ENCODE assay signal across 9 cellular contexts in the genomic region with DNA sequence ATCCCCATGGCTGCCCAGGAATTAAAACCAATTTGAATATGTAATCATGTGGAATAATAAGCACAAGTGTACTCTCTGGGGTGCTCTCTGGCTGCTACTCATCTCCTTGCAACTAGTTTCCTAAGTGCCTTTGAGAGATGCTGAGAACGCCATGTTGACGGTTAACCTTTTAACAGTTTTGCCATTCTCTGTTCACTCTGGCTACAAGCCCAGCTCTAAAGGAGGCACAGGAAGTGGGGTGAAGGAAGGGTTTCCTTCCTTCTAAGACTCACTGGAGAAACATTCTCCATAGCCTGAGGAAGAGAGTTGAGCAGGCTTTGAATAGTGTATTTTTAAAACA.
DNase-seq lines count a peak whose midpoint lies in the region; ATAC-seq and TF ChIP-seq lines count a peak whose summit lies in the region.
"Had no signal": no experiment of that assay in that cellular context is flagged by ENCODE, and none has a peak within 500 bp of the region (broad histone marks: within the 10 kb centered on the region; RNA-seq: fewer than 3 reads in every experiment).

No MANE protein-coding gene starts in this region.

- no peak overlapping the region for H3K9ac ChIP-seq in fibroblast of lung (ENCODE audit: insufficient read depth, low read length)

- no peaks in the 10 kb centered on the region for H3K27me3 ChIP-seq in fibroblast of lung (ENCODE audit: control insufficient read depth, insufficient read depth, low read length)

- no peak for TF ChIP-seq CTCF in fibroblast of lung (conservative IDR thresholded peaks at IDR 0.05 in 1 of 2, IDR thresholded peaks at IDR 0.05 in 1 of 2; ENCODE audit: low read depth in 1 of 2, low read length in 2 of 2)

- H3K4me2 ChIP-seq in fibroblast of lung (ENCODE audit: extremely low read depth, insufficient read depth, low read length) = no peak overlapping the region

- H3K4me1 ChIP-seq in fibroblast of lung (ENCODE audit: control insufficient read depth, extremely low read depth, insufficient read depth, low read length) = no peaks in the 10 kb centered on the region

- peaks cover 14% of the 10 kb centered on the region for H3K4me1 Mint-ChIP-seq in activated CD4-positive, alpha-beta T cell treated with anti-CD3 and anti-CD28 coated beads for 36 hours
- peaks cover 65% of the 10 kb centered on the region for H3K4me1 Mint-ChIP-seq in stimulated activated memory B cell treated with anti-CD40 and anti-IgM and Interleukin-4, amounts not matched to agents 10 μg/mL and 1 μg/mL and 100 μg/mL, for 72 hours

- H3K79me2 ChIP-seq in fibroblast of lung (ENCODE audit: control insufficient read depth, insufficient read depth, low read length) = no peaks in the 10 kb centered on the region

- ATAC-seq in activated CD4-positive, alpha-beta T cell treated with anti-CD3 and anti-CD28 coated beads for 36 hours = peak; percentile 30
- ATAC-seq in stimulated activated memory B cell treated with anti-CD40 and anti-IgM and Interleukin-4, amounts not matched to agents 10 μg/mL and 1 μg/mL and 100 μg/mL, for 72 hours = peak; percentile 47
- no peak for ATAC-seq in HG03095 (IDR thresholded peaks at IDR 0.05; ENCODE audit: unreplicated experiment)

- no peak overlapping the region for H3K27ac ChIP-seq in fibroblast of lung (ENCODE audit: insufficient read depth, low read length)

- DNase-seq in activated CD4-positive, alpha-beta T cell treated with anti-CD3 and anti-CD28 coated beads for 36 hours = no peak
- no peak for DNase-seq in activated CD4-positive, alpha-beta T cell treated with anti-CD3 and anti-CD28 coated beads for 1 hour
- DNase-seq in NCI-H526 (lab: John Stamatoyannopoulos, UW) (peak; percentile 59 to 75), fibroblast of lung (ENCODE audit: low read depth in 2 of 2) (peak; percentile 70 to 76), OCI-M1 (lab: John Stamatoyannopoulos, UW) (no peak), amniotic stem cell (lab: John Stamatoyannopoulos, UW) (no peak)
- DNase-seq: activated effector memory CD4-positive, alpha-beta T cell treated with anti-CD3 and anti-CD28 coated beads, Interleukin-2, amount 50 U/mL, for 16 hours had no signal

- H3K9me3 Mint-ChIP-seq in activated CD4-positive, alpha-beta T cell treated with anti-CD3 and anti-CD28 coated beads for 36 hours (ENCODE audit: low read depth) = no peaks in the 10 kb centered on the region
- peaks cover 5% of the 10 kb centered on the region for H3K9me3 Mint-ChIP-seq in stimulated activated memory B cell treated with anti-CD40 and anti-IgM and Interleukin-4, amounts not matched to agents 10 μg/mL and 1 μg/mL and 100 μg/mL, for 72 hours

- peak overlapping the region; percentile 40 for H3K27ac Mint-ChIP-seq in activated CD4-positive, alpha-beta T cell treated with anti-CD3 and anti-CD28 coated beads for 36 hours
- H3K27ac Mint-ChIP-seq in stimulated activated memory B cell treated with anti-CD40 and anti-IgM and Interleukin-4, amounts not matched to agents 10 μg/mL and 1 μg/mL and 100 μg/mL, for 72 hours = peak overlapping the region; percentile 87

- H2AFZ ChIP-seq in fibroblast of lung (ENCODE audit: low read length) = no peak overlapping the region

- H4K20me1 ChIP-seq in fibroblast of lung (ENCODE audit: control insufficient read depth, extremely low read depth, insufficient read depth, low read length) = no peaks in the 10 kb centered on the region

- intact Hi-C loops in activated CD4-positive, alpha-beta T cell treated with anti-CD3 and anti-CD28 coated beads for 36 hours (cut with DNase I, micrococcal nuclease) = no loop called here

- H3K4me3 Mint-ChIP-seq in activated CD4-positive, alpha-beta T cell treated with anti-CD3 and anti-CD28 coated beads for 36 hours = no peak overlapping the region
- peak overlapping the region; percentile 24 for H3K4me3 Mint-ChIP-seq in stimulated activated memory B cell treated with anti-CD40 and anti-IgM and Interleukin-4, amounts not matched to agents 10 μg/mL and 1 μg/mL and 100 μg/mL, for 72 hours

- no peaks in the 10 kb centered on the region for H3K36me3 Mint-ChIP-seq in activated CD4-positive, alpha-beta T cell treated with anti-CD3 and anti-CD28 coated beads for 36 hours (ENCODE audit: low read depth)
- H3K36me3 Mint-ChIP-seq in stimulated activated memory B cell treated with anti-CD40 and anti-IgM and Interleukin-4, amounts not matched to agents 10 μg/mL and 1 μg/mL and 100 μg/mL, for 72 hours = peaks cover 7% of the 10 kb centered on the region

- no peak overlapping the region for H3K4me3 ChIP-seq in fibroblast of lung (replicated peaks in 1 of 4; ENCODE audit: control extremely low read depth in 1 of 4, insufficient read depth in 1 of 4, low read depth in 3 of 4, low read length in 4 of 4)

- H3K36me3 ChIP-seq in fibroblast of lung (ENCODE audit: control insufficient read depth, insufficient read depth, low read length) = no peaks in the 10 kb centered on the region

- H3K27me3 Mint-ChIP-seq in activated CD4-positive, alpha-beta T cell treated with anti-CD3 and anti-CD28 coated beads for 36 hours = peaks cover 5% of the 10 kb centered on the region
- H3K27me3 Mint-ChIP-seq in stimulated activated memory B cell treated with anti-CD40 and anti-IgM and Interleukin-4, amounts not matched to agents 10 μg/mL and 1 μg/mL and 100 μg/mL, for 72 hours = peaks cover 20% of the 10 kb centered on the region

- POLR2A ChIA-PET in activated CD4-positive, alpha-beta T cell treated with anti-CD3 and anti-CD28 coated beads for 36 hours (lab: Charles Lee) = no interaction called here

- CTCF ChIA-PET in activated CD4-positive, alpha-beta T cell treated with anti-CD3 and anti-CD28 coated beads for 36 hours (lab: Charles Lee) = interaction anchor here (0.7 to 0.9 kb wide), 2 partner anchors 10 to 178 kb away, joined by 3 read pairs; no protein-coding TSS in a partner anchor

- no peaks in the 10 kb centered on the region for H3K9me3 ChIP-seq in fibroblast of lung (ENCODE audit: control insufficient read depth, insufficient read depth, low read depth, low read length)

Comparison
In these comparisons a context has a peak if more than half of its experiments do, and no peak if none do; other contexts are left out.
1. DNase-seq: peak in NCI-H526 (2 of 2) and fibroblast of lung (2 of 2); none in activated CD4-positive, alpha-beta T cell treated with anti-CD3 and anti-CD28 coated beads for 36 hours (single experiment), activated CD4-positive, alpha-beta T cell treated with anti-CD3 and anti-CD28 coated beads for 1 hour (single experiment), OCI-M1 (single experiment) and amniotic stem cell (single experiment).